17 cellular contexts compared by ENCODE assay signal in the genomic region with DNA sequence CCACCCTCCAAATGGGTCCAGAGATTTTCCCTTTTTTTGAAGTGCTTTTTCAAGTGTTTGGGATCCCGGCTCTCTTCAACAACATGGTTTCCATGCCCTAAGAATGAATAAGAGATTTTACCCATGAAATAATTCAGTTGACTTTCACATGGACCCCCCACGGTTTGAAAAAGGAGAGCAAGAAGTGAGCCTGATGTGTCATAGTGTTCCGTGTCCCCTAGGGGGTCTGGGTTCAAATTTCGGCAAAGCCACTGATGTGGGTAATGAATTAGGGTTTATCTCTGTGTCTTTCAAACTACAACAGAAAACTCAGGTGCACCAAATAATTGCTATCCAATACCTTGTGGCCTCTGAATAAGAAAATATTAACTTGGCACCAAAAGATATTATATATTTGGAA. TPM values are rescaled to one million over a fixed set of nuclear protein-coding genes. Genes with fewer than 3 reads are reported as not detected.
DNase-seq lines count a peak whose midpoint lies in the region; ATAC-seq and TF ChIP-seq lines count a peak whose summit lies in the region.
"Had no signal": no experiment of that assay in that cellular context is flagged by ENCODE, and none has a peak within 500 bp of the region (broad histone marks: within the 10 kb centered on the region; RNA-seq: fewer than 3 reads in every experiment).

No MANE protein-coding gene starts in this region.

- H3K4me3 Mint-ChIP-seq in MCF 10A (ENCODE audit: unreplicated experiment) = no peak overlapping the region
- H3K4me3 Mint-ChIP-seq: central memory CD8-positive, alpha-beta T cell; stimulated activated effector memory CD8-positive, alpha-beta T cell treated with anti-CD3 and anti-CD28 coated beads, Interleukin-12 subunit alpha, Interleukin-12 subunit beta, amount 100 ng/mL, for 72 hours had no signal

- H3K9ac ChIP-seq in neuronal stem cell (ENCODE audit: low read depth, low read length, poor library complexity) = no peak overlapping the region

- H4K8ac ChIP-seq in neuronal stem cell (ENCODE audit: low read depth, low read length) = no peak overlapping the region

- TF ChIP-seq CTCF in breast epithelium (IDR thresholded peaks at IDR 0.05) = peak in 1 of 3 donors; percentile 10
- TF ChIP-seq CTCF in MCF 10A (IDR thresholded peaks at IDR 0.05; ENCODE audit: unreplicated experiment) = no peak
- no peak for TF ChIP-seq CTCF in fibroblast of mammary gland (conservative IDR thresholded peaks at IDR 0.05; ENCODE audit: control insufficient read depth, insufficient read depth, low read depth, low read length)
- TF ChIP-seq CTCF in uterus (IDR thresholded peaks at IDR 0.05) = no peak

- no peak overlapping the region for H2BK12ac ChIP-seq in neuronal stem cell (ENCODE audit: low read length)

- no peak for ATAC-seq in HG03139 (IDR thresholded peaks at IDR 0.05; ENCODE audit: unreplicated experiment)
- ATAC-seq: left lung; stimulated activated effector memory CD8-positive, alpha-beta T cell treated with anti-CD3 and anti-CD28 coated beads, Interleukin-12 subunit alpha, Interleukin-12 subunit beta, amount 100 ng/mL, for 72 hours had no signal

- H3K4ac ChIP-seq in neuronal stem cell (ENCODE audit: low read length) = no peak overlapping the region

- H3K27ac ChIP-seq in breast epithelium (peak overlapping the region; percentile 93 to 99), neuronal stem cell (replicated peaks; ENCODE audit: low read length) (no peak overlapping the region), uterus (peak overlapping the region; percentile 96)
- H3K27ac ChIP-seq: left lung, WERI-Rb-1 had no signal

- no peak overlapping the region for H2BK120ac ChIP-seq in neuronal stem cell (ENCODE audit: low read depth, low read length)

- peaks cover 0 to 7% of the 10 kb centered on the region in 2 donors for H3K4me1 ChIP-seq in breast epithelium
- H3K4me1 ChIP-seq in neuronal stem cell (ENCODE audit: control insufficient read depth in 2 of 2, insufficient read depth in 1 of 2, low read depth in 1 of 2, low read length in 2 of 2) = peaks cover 15 to 21% of the 10 kb centered on the region in 2 donors
- peaks cover 0 to 7% of the 10 kb centered on the region in 2 donors for H3K4me1 ChIP-seq in uterus

- H3K27me3 Mint-ChIP-seq in MCF 10A (ENCODE audit: insufficient read depth, unreplicated experiment) = no peaks in the 10 kb centered on the region

- peaks cover 9% of the 10 kb centered on the region for H3K79me1 ChIP-seq in neuronal stem cell (ENCODE audit: low read depth, low read length)

- H3K36me3 ChIP-seq in breast epithelium (no peaks in the 10 kb centered on the region), neuronal stem cell (replicated peaks in 1 of 2; ENCODE audit: control insufficient read depth in 2 of 2, insufficient read depth in 2 of 2, low read length in 2 of 2) (peaks cover 25 to 48% of the 10 kb centered on the region in 2 donors), uterus (no peaks in the 10 kb centered on the region)
- H3K36me3 ChIP-seq: left lung, WERI-Rb-1 had no signal

- H3K14ac ChIP-seq in neuronal stem cell (ENCODE audit: low read length) = no peak overlapping the region

- POLR2A ChIA-PET in MCF 10A (lab: Yijun Ruan, JAX) = interaction anchor here (0.6 kb wide), 1 partner anchor 159 kb away, joined by 3 read pairs; no protein-coding TSS in a partner anchor

- peaks cover 18% of the 10 kb centered on the region for H3K4me1 Mint-ChIP-seq in MCF 10A (ENCODE audit: insufficient read depth, unreplicated experiment)

- TF ChIP-seq POLR2A in breast epithelium (IDR thresholded peaks at IDR 0.05) = no peak
- TF ChIP-seq POLR2A in uterus (IDR thresholded peaks at IDR 0.05) = no peak

- no peak overlapping the region for H4K91ac ChIP-seq in neuronal stem cell (ENCODE audit: low read depth, low read length, poor library complexity)

- no peak overlapping the region for H2AFZ ChIP-seq in neuronal stem cell (ENCODE audit: low read length)

- no peaks in the 10 kb centered on the region for H3K9me3 ChIP-seq in breast epithelium
- H3K9me3 ChIP-seq in neuronal stem cell (replicated peaks in 1 of 2; ENCODE audit: control insufficient read depth in 2 of 2, insufficient read depth in 1 of 2, low read depth in 1 of 2, low read length in 2 of 2) = no peaks in the 10 kb centered on the region
- no peaks in the 10 kb centered on the region for H3K9me3 ChIP-seq in uterus
- H3K9me3 ChIP-seq: left lung had no signal

- no peak overlapping the region for H2BK15ac ChIP-seq in neuronal stem cell (ENCODE audit: low read length)

- intact Hi-C loops in breast epithelium (cut with DNase I; ENCODE audit: low total_unique reads) = no loop called here
- intact Hi-C loops in MCF 10A (cut with micrococcal nuclease) = loop anchor here (5.0 kb wide), 1 partner anchor 162 kb away; no protein-coding TSS in a partner anchor
- intact Hi-C loops in uterus (cut with DNase I; ENCODE audit: low total_unique reads) = no loop called here

- H3K23ac ChIP-seq in neuronal stem cell (ENCODE audit: low read depth, low read length, poor library complexity) = no peak overlapping the region

- BruUV-seq in MCF 10A (replicated peaks; lab: Mats Ljungman, UMichigan) = no TSS peak

- CTCF ChIA-PET in MCF 10A (lab: Yijun Ruan, JAX) = interaction anchor here (1.1 kb wide), 1 partner anchor 17 kb away, joined by 3 read pairs; no protein-coding TSS in a partner anchor

- WGBS in neuronal stem cell (ENCODE audit: extremely low coverage in 2 of 2, insufficient read length in 2 of 2, insufficient replicate concordance in 1 of 2), 2 donors = no CpG with 5 or more reads among the region's 4 CpGs

- H2BK5ac ChIP-seq in neuronal stem cell (ENCODE audit: low read length) = no peak overlapping the region

- H3K9me3 Mint-ChIP-seq in MCF 10A (ENCODE audit: unreplicated experiment) = no peaks in the 10 kb centered on the region
- H3K9me3 Mint-ChIP-seq: central memory CD8-positive, alpha-beta T cell; stimulated activated effector memory CD8-positive, alpha-beta T cell treated with anti-CD3 and anti-CD28 coated beads, Interleukin-12 subunit alpha, Interleukin-12 subunit beta, amount 100 ng/mL, for 72 hours had no signal

- no peaks in the 10 kb centered on the region for H3K36me3 Mint-ChIP-seq in MCF 10A (ENCODE audit: insufficient read depth, unreplicated experiment)
- H3K36me3 Mint-ChIP-seq: stimulated activated effector memory CD8-positive, alpha-beta T cell treated with anti-CD3 and anti-CD28 coated beads, Interleukin-12 subunit alpha, Interleukin-12 subunit beta, amount 100 ng/mL, for 72 hours had no signal

- no peak overlapping the region for H3K18ac ChIP-seq in neuronal stem cell (ENCODE audit: low read length)

- DNase-seq in breast epithelium (ENCODE audit: low spot score in 2 of 2) = no peak
- no peak for DNase-seq in MCF 10A (ENCODE audit: unreplicated experiment)
- peak; percentile 12 for DNase-seq in fibroblast of mammary gland (ENCODE audit: low read depth)
- no peak for DNase-seq in neuronal stem cell (ENCODE audit: low spot score)
- DNase-seq in uterus = no peak
- DNase-seq in C1 segment of cervical spinal cord (lab: John Stamatoyannopoulos, UW) = no peak
- DNase-seq in hepatic stellate cell (ENCODE audit: low spot score) = no peak
- DNase-seq: CD8-positive, alpha-beta memory T cell; effector memory CD4-positive, alpha-beta T cell; left lung; NCI-H2029; NCI-H524; T-helper 1 cell; WERI-Rb-1 had no signal

- no peak overlapping the region for H3K27ac Mint-ChIP-seq in MCF 10A (ENCODE audit: low read depth, unreplicated experiment)
- H3K27ac Mint-ChIP-seq: CD8-positive, alpha-beta memory T cell; stimulated activated effector memory CD8-positive, alpha-beta T cell treated with anti-CD3 and anti-CD28 coated beads, Interleukin-12 subunit alpha, Interleukin-12 subunit beta, amount 100 ng/mL, for 72 hours had no signal

- H3K4me3 ChIP-seq in breast epithelium = peak overlapping the region; percentile 77 to 86 (median 85)
- no peak overlapping the region for H3K4me3 ChIP-seq in fibroblast of mammary gland (ENCODE audit: control insufficient read depth, low read depth, low read length)
- H3K4me3 ChIP-seq in neuronal stem cell (ENCODE audit: low read length in 2 of 2) = peak overlapping the region in 1 of 2 donors; percentile 61
- H3K4me3 ChIP-seq in uterus = peak overlapping the region; percentile 83 to 87
- H3K4me3 ChIP-seq: left lung had no signal

- H3K4me2 ChIP-seq in neuronal stem cell (ENCODE audit: insufficient read depth, low read length, poor library complexity, severe bottlenecking) = peak overlapping the region; percentile 83

- no peak overlapping the region for H2AK5ac ChIP-seq in neuronal stem cell (ENCODE audit: low read depth, low read length)

- H3K27me3 ChIP-seq in breast epithelium = no peaks in the 10 kb centered on the region
- H3K27me3 ChIP-seq in neuronal stem cell (ENCODE audit: control insufficient read depth in 3 of 3, insufficient read depth in 3 of 3, low read depth in 1 of 3, low read length in 3 of 3) = no peaks in the 10 kb centered on the region
- H3K27me3 ChIP-seq in uterus = no peaks in the 10 kb centered on the region

RNA-seq across cellular contexts. Expression of gene BOC, which starts 2.9 kb away (rescaled TPM):
- total RNA-seq in breast epithelium (10 to 100 TPM; 48.8 to 56.6 (median 55.1) TPM), MCF 10A (2022) (1.8 and 2.3 TPM in 2 replicates), uterus (100 to 1,000 TPM; 103 to 169 (median 105) TPM)
- polyA plus RNA-seq in neuronal stem cell (2013, experiment 1 of 2) = 180 TPM
- polyA plus RNA-seq in neuronal stem cell (2013, experiment 2 of 2) = 180 TPM
- total RNA-seq: CD8-positive, alpha-beta memory T cell had no signal
- polyA plus RNA-seq: CD8-positive, alpha-beta memory T cell had no signal

Comparison
In these comparisons a context has a peak if more than half of its experiments do, and no peak if none do; other contexts are left out.
1. RNA of gene BOC, which starts 2.9 kb away (total RNA-seq): 103 to 169 TPM in uterus and 48.8 to 56.6 TPM in breast epithelium; 1.8 to 2.3 TPM in MCF 10A; every median in the first group is over 10 times any median in the second.